ENCODE assay signal across 13 cellular contexts in genomic region chr12:124737040-124737419, GRCh38.
DNase-seq lines count a peak whose midpoint lies in the region; ATAC-seq and TF ChIP-seq lines count a peak whose summit lies in the region.
"Had no signal": no experiment of that assay in that cellular context is flagged by ENCODE, and none has a peak within 500 bp of the region (broad histone marks: within the 10 kb centered on the region; RNA-seq: fewer than 3 reads in every experiment).

No MANE protein-coding gene starts in this region.

- TF ChIP-seq CTCF in gastroesophageal sphincter (IDR thresholded peaks at IDR 0.05) (no peak), tibial artery (IDR thresholded peaks at IDR 0.05) (no peak), GM13977 (IDR thresholded peaks at IDR 0.05; ENCODE audit: extremely low read depth, insufficient read depth, missing control alignments) (no peak)

- H3K27me3 Mint-ChIP-seq in activated T-helper 17 cell treated with anti-CD3 and anti-CD28 coated beads, Interleukin-2, amount 50 U/mL, for 72 hours, result no peaks in the 10 kb centered on the region

- no peaks in the 10 kb centered on the region for H3K9me3 Mint-ChIP-seq in activated T-helper 17 cell treated with anti-CD3 and anti-CD28 coated beads, Interleukin-2, amount 50 U/mL, for 72 hours
- H3K9me3 Mint-ChIP-seq: activated naive CD8-positive, alpha-beta T cell treated with anti-CD3 and anti-CD28 coated beads, Interleukin-2, amount 10 ng/mL, durations not matched to agents 7 days and 5 days had no signal

- H3K4me1 Mint-ChIP-seq in activated T-helper 17 cell treated with anti-CD3 and anti-CD28 coated beads, Interleukin-2, amount 50 U/mL, for 72 hours, result peaks cover 4% of the 10 kb centered on the region

- H3K4me3 ChIP-seq in right cardiac atrium (ENCODE audit: low read length) (no peak overlapping the region), gastroesophageal sphincter (peak overlapping the region in 1 of 2 donors; percentile 27), tibial artery (peak overlapping the region; percentile 11 to 13)
- H3K4me3 ChIP-seq: testis had no signal

- no peaks in the 10 kb centered on the region for H3K36me3 ChIP-seq in gastroesophageal sphincter
- no peaks in the 10 kb centered on the region for H3K36me3 ChIP-seq in tibial artery

- H3K27ac ChIP-seq in right cardiac atrium (ENCODE audit: low read length) (no peak overlapping the region), gastroesophageal sphincter (peak overlapping the region in 3 of 4 donors; percentile 52 to 77 (median 52)), tibial artery (no peak overlapping the region)
- H3K27ac ChIP-seq: testis had no signal

- DNase-seq in Right ventricle myocardium inferior (ENCODE audit: missing footprints) (peak; percentile 71), right cardiac atrium (no peak), tibial artery (no peak), GM13977 (ENCODE audit: low spot score) (no peak), hepatic stellate cell (ENCODE audit: low spot score) (no peak)
- no peak for DNase-seq in central memory CD4-positive, alpha-beta T cell
- DNase-seq: activated naive CD8-positive, alpha-beta T cell treated with anti-CD3 and anti-CD28 coated beads, Interleukin-2, amount 10 ng/mL, durations not matched to agents 7 days and 5 days; H7; mesendoderm; stimulated activated CD4-positive, alpha-beta T cell treated with anti-CD3 and anti-CD28 coated beads, Interleukin-12 subunit alpha, Interleukin-12 subunit beta, amount 100 ng/mL, for 4 hours; testis had no signal

- ATAC-seq in Right ventricle myocardium inferior (peak; percentile 30), right cardiac atrium (no peak), gastroesophageal sphincter (no peak)
- peak; percentile 6 for ATAC-seq in activated T-helper 17 cell treated with anti-CD3 and anti-CD28 coated beads, Interleukin-2, amount 50 U/mL, for 72 hours (replicated peaks)

- H3K4me3 Mint-ChIP-seq in activated T-helper 17 cell treated with anti-CD3 and anti-CD28 coated beads, Interleukin-2, amount 50 U/mL, for 72 hours, result no peak overlapping the region

- H3K36me3 Mint-ChIP-seq in activated T-helper 17 cell treated with anti-CD3 and anti-CD28 coated beads, Interleukin-2, amount 50 U/mL, for 72 hours (ENCODE audit: low read depth), result peaks cover 8% of the 10 kb centered on the region
- H3K36me3 Mint-ChIP-seq: activated naive CD8-positive, alpha-beta T cell treated with anti-CD3 and anti-CD28 coated beads, Interleukin-2, amount 10 ng/mL, durations not matched to agents 7 days and 5 days had no signal

- H3K4me1 ChIP-seq in right cardiac atrium (ENCODE audit: control insufficient read depth, insufficient read depth, low read length), result peaks cover 4% of the 10 kb centered on the region
- peaks cover 0 to 46% (median 20%) of the 10 kb centered on the region in 3 donors for H3K4me1 ChIP-seq in gastroesophageal sphincter
- peaks cover 0 to 27% (median 17%) of the 10 kb centered on the region in 4 donors for H3K4me1 ChIP-seq in tibial artery

- peak in 1 of 2 donors; percentile 29 for TF ChIP-seq POLR2A in gastroesophageal sphincter (IDR thresholded peaks at IDR 0.05)

- H3K9me3 ChIP-seq in right cardiac atrium (ENCODE audit: control insufficient read depth, low read length) (no peaks in the 10 kb centered on the region), gastroesophageal sphincter (no peaks in the 10 kb centered on the region), tibial artery (peaks cover 0 to 5% (median 0%) of the 10 kb centered on the region in 3 donors)
- H3K9me3 ChIP-seq: testis had no signal

- no peak for TF ChIP-seq EP300 in gastroesophageal sphincter (IDR thresholded peaks at IDR 0.05)

- intact Hi-C loops in Right ventricle myocardium inferior (cut with DNase I) (no loop called here), right cardiac atrium (cut with DNase I) (loop anchor here in 1 of 4 donors (10.0 kb wide), 1 partner anchor 162 kb away; no protein-coding TSS in a partner anchor), tibial artery (cut with DNase I; ENCODE audit: low total_unique reads) (no loop called here)

- in situ Hi-C loops in GM13977 (cut with MboI; ENCODE audit: low pct_unique_long_range_greater_than_20kb, low sequenced_read_pairs, unreplicated experiment), result no loop called here

- H3K27me3 ChIP-seq in right cardiac atrium (ENCODE audit: control insufficient read depth, insufficient read depth) (no peaks in the 10 kb centered on the region), gastroesophageal sphincter (no peaks in the 10 kb centered on the region), tibial artery (no peaks in the 10 kb centered on the region)
- H3K27me3 ChIP-seq: testis had no signal

- peak overlapping the region; percentile 72 for H3K27ac Mint-ChIP-seq in activated T-helper 17 cell treated with anti-CD3 and anti-CD28 coated beads, Interleukin-2, amount 50 U/mL, for 72 hours
- H3K27ac Mint-ChIP-seq: activated naive CD8-positive, alpha-beta T cell treated with anti-CD3 and anti-CD28 coated beads, Interleukin-2, amount 10 ng/mL, durations not matched to agents 7 days and 5 days had no signal

- WGBS in right cardiac atrium, result 74% methylated on average over 8 of the region's 8 CpGs
- 75% methylated on average over 6 of the region's 8 CpGs; no CpG with 5 or more reads in 1 of the 2 donors for WGBS in gastroesophageal sphincter (ENCODE audit: low coverage in 1 of 2), 2 donors

Comparison
In these comparisons a context has a peak if more than half of its experiments do, and no peak if none do; other contexts are left out.
1. ATAC-seq: peak in Right ventricle myocardium inferior (single experiment) and activated T-helper 17 cell treated with anti-CD3 and anti-CD28 coated beads, Interleukin-2, amount 50 U/mL, for 72 hours (single experiment); none in right cardiac atrium (0 of 2) and gastroesophageal sphincter (single experiment).
2. H3K27ac ChIP-seq: peak in gastroesophageal sphincter (3 of 4); none in right cardiac atrium (single experiment) and tibial artery (0 of 2).